Comparison of ENCODE assay signal across 1 cellular context in the genomic region with DNA sequence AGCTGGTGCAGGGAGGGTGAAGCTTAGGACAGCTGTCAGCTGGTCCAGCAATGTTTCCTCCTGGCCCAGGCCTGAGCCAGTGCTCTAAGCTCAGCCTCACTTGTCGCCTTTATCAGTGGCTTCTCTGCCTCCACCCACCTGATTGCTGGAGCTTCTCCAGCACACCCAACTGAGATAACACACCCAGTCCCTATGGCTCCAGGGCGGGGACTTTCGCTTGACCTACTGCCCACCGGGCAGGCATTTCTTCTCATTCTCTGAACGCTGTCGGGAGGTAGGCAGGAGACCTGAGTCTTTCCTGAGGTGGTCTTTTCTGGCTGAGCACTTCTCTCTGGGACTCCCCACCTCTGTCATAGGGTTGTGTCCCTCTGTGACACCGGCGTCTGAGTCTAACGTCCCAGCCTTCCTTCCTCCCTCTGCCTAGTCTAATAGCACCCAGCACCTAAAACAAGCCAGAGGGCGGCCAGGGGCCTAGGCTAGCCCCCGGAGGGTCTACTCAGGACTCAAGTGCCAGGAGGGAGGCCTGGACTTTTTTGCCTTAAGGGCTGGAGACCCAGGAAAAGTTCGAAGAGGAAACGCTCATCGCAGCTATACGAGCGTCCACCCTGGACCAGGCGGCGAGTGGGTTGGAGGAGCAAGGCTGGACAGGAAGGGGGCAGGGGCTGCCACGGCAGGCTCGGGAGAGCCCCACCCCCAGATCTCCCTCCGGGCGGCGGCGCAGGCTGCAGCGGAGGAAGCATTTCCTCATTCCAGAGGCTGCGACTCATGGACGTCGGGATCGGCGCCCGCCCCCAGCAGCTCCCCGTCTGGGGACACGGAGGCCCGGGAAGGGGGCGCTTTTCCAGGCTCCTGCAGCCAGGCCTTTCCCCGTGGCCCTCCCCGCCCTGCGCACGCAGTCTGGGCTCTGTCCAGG.
TF ChIP-seq lines count a peak whose summit lies in the region.

No MANE protein-coding gene starts in this region.

TF ChIP-seq in HepG2, 621 proteins besides CTCF, POLR2A, EP300 and RAD21 (continued from another document and continues in another):
- TF ChIP-seq, protein P1, sequence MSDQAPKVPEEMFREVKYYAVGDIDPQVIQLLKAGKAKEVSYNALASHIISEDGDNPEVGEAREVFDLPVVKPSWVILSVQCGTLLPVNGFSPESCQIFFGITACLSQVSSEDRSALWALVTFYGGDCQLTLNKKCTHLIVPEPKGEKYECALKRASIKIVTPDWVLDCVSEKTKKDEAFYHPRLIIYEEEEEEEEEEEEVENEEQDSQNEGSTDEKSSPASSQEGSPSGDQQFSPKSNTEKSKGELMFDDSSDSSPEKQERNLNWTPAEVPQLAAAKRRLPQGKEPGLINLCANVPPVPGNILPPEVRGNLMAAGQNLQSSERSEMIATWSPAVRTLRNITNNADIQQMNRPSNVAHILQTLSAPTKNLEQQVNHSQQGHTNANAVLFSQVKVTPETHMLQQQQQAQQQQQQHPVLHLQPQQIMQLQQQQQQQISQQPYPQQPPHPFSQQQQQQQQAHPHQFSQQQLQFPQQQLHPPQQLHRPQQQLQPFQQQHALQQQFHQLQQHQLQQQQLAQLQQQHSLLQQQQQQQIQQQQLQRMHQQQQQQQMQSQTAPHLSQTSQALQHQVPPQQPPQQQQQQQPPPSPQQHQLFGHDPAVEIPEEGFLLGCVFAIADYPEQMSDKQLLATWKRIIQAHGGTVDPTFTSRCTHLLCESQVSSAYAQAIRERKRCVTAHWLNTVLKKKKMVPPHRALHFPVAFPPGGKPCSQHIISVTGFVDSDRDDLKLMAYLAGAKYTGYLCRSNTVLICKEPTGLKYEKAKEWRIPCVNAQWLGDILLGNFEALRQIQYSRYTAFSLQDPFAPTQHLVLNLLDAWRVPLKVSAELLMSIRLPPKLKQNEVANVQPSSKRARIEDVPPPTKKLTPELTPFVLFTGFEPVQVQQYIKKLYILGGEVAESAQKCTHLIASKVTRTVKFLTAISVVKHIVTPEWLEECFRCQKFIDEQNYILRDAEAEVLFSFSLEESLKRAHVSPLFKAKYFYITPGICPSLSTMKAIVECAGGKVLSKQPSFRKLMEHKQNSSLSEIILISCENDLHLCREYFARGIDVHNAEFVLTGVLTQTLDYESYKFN (CRISPR knock-in tag; conservative IDR thresholded peaks at IDR 0.05) = peak; percentile 80
- TF ChIP-seq ARNT (IDR thresholded peaks at IDR 0.05) = no peak
- 0 out of 2 replicates have a peak, but pooled peaks have one; percentile 71 for TF ChIP-seq AHR (CRISPR knock-in tag; IDR thresholded peaks at IDR 0.05)
- TF ChIP-seq ZNF781 (CRISPR knock-in tag; IDR thresholded peaks at IDR 0.05; ENCODE audit: borderline replicate concordance, not compliant biosample characterization) = peak; percentile 98
- TF ChIP-seq, protein P2, sequence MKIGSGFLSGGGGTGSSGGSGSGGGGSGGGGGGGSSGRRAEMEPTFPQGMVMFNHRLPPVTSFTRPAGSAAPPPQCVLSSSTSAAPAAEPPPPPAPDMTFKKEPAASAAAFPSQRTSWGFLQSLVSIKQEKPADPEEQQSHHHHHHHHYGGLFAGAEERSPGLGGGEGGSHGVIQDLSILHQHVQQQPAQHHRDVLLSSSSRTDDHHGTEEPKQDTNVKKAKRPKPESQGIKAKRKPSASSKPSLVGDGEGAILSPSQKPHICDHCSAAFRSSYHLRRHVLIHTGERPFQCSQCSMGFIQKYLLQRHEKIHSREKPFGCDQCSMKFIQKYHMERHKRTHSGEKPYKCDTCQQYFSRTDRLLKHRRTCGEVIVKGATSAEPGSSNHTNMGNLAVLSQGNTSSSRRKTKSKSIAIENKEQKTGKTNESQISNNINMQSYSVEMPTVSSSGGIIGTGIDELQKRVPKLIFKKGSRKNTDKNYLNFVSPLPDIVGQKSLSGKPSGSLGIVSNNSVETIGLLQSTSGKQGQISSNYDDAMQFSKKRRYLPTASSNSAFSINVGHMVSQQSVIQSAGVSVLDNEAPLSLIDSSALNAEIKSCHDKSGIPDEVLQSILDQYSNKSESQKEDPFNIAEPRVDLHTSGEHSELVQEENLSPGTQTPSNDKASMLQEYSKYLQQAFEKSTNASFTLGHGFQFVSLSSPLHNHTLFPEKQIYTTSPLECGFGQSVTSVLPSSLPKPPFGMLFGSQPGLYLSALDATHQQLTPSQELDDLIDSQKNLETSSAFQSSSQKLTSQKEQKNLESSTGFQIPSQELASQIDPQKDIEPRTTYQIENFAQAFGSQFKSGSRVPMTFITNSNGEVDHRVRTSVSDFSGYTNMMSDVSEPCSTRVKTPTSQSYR (CRISPR knock-in tag; IDR thresholded peaks at IDR 0.05; ENCODE audit: borderline replicate concordance) = peak; percentile 68; the same call in 1 of the 2 replicates
- TF ChIP-seq, protein P3, sequence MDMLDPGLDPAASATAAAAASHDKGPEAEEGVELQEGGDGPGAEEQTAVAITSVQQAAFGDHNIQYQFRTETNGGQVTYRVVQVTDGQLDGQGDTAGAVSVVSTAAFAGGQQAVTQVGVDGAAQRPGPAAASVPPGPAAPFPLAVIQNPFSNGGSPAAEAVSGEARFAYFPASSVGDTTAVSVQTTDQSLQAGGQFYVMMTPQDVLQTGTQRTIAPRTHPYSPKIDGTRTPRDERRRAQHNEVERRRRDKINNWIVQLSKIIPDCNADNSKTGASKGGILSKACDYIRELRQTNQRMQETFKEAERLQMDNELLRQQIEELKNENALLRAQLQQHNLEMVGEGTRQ (IDR thresholded peaks at IDR 0.05; ENCODE audit: low read depth, low read length) = no peak
- TF ChIP-seq, protein P3 (CRISPR knock-in tag; IDR thresholded peaks at IDR 0.05; ENCODE audit: borderline replicate concordance) = no peak
- TF ChIP-seq, protein P4, sequence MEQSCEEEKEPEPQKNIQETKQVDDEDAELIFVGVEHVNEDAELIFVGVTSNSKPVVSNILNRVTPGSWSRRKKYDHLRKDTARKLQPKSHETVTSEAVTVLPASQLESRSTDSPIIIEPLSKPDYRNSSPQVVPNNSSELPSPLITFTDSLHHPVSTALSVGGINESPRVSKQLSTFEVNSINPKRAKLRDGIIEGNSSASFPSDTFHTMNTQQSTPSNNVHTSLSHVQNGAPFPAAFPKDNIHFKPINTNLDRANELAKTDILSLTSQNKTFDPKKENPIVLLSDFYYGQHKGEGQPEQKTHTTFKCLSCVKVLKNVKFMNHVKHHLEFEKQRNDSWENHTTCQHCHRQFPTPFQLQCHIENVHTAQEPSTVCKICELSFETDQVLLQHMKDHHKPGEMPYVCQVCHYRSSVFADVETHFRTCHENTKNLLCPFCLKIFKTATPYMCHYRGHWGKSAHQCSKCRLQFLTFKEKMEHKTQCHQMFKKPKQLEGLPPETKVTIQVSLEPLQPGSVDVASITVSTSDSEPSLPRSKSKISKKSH (CRISPR knock-in tag; IDR thresholded peaks at IDR 0.05; ENCODE audit: borderline replicate concordance) = no peak
- TF ChIP-seq, protein P5, sequence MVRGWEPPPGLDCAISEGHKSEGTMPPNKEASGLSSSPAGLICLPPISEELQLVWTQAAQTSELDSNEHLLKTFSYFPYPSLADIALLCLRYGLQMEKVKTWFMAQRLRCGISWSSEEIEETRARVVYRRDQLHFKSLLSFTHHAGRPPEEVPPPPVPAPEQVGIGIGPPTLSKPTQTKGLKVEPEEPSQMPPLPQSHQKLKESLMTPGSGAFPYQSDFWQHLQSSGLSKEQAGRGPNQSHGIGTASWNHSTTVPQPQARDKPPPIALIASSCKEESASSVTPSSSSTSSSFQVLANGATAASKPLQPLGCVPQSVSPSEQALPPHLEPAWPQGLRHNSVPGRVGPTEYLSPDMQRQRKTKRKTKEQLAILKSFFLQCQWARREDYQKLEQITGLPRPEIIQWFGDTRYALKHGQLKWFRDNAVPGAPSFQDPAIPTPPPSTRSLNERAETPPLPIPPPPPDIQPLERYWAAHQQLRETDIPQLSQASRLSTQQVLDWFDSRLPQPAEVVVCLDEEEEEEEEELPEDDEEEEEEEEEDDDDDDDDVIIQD (CRISPR knock-in tag; IDR thresholded peaks at IDR 0.05; ENCODE audit: low read depth) = 0 out of 2 replicates have a peak, but pooled peaks have one; percentile 11
- TF ChIP-seq LCORL (IDR thresholded peaks at IDR 0.05) = no peak
- peak; percentile 72 for TF ChIP-seq LCORL (CRISPR knock-in tag; IDR thresholded peaks at IDR 0.05)
- TF ChIP-seq IRF2 (CRISPR knock-in tag; IDR thresholded peaks at IDR 0.05) = no peak
- peak; percentile 8; the same call in 1 of the 2 replicates for TF ChIP-seq ZNF761 (CRISPR knock-in tag; conservative IDR thresholded peaks at IDR 0.05)
- TF ChIP-seq, protein P6, sequence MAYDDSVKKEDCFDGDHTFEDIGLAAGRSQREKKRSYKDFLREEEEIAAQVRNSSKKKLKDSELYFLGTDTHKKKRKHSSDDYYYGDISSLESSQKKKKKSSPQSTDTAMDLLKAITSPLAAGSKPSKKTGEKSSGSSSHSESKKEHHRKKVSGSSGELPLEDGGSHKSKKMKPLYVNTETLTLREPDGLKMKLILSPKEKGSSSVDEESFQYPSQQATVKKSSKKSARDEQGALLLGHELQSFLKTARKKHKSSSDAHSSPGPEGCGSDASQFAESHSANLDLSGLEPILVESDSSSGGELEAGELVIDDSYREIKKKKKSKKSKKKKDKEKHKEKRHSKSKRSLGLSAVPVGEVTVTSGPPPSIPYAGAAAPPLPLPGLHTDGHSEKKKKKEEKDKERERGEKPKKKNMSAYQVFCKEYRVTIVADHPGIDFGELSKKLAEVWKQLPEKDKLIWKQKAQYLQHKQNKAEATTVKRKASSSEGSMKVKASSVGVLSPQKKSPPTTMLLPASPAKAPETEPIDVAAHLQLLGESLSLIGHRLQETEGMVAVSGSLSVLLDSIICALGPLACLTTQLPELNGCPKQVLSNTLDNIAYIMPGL (CRISPR knock-in tag; IDR thresholded peaks at IDR 0.05; ENCODE audit: borderline replicate concordance in 1 of 2, low read depth in 1 of 2) = peak in 1 of 2 experiments; percentile 47; a peak in 1 of 4 replicates
- peak; percentile 73; the same call in 1 of the 2 replicates for TF ChIP-seq ZNF83 (CRISPR knock-in tag; IDR thresholded peaks at IDR 0.05; ENCODE audit: borderline replicate concordance)
- TF ChIP-seq, protein P7, sequence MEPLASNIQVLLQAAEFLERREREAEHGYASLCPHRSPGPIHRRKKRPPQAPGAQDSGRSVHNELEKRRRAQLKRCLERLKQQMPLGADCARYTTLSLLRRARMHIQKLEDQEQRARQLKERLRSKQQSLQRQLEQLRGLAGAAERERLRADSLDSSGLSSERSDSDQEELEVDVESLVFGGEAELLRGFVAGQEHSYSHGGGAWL (CRISPR knock-in tag; IDR thresholded peaks at IDR 0.05) = 0 out of 2 replicates have a peak, but pooled peaks have one; percentile 5
- no peak for TF ChIP-seq FOXA1 (IDR thresholded peaks at IDR 0.05)
- TF ChIP-seq FOXA1 (CRISPR knock-in tag; IDR thresholded peaks at IDR 0.05) = no peak
- TF ChIP-seq, protein P8, sequence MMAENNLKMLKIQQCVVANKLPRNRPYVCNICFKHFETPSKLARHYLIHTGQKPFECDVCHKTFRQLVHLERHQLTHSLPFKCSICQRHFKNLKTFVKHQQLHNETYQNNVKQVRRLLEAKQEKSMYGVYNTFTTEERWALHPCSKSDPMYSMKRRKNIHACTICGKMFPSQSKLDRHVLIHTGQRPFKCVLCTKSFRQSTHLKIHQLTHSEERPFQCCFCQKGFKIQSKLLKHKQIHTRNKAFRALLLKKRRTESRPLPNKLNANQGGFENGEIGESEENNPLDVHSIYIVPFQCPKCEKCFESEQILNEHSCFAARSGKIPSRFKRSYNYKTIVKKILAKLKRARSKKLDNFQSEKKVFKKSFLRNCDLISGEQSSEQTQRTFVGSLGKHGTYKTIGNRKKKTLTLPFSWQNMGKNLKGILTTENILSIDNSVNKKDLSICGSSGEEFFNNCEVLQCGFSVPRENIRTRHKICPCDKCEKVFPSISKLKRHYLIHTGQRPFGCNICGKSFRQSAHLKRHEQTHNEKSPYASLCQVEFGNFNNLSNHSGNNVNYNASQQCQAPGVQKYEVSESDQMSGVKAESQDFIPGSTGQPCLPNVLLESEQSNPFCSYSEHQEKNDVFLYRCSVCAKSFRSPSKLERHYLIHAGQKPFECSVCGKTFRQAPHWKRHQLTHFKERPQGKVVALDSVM (CRISPR knock-in tag; IDR thresholded peaks at IDR 0.05) = peak; percentile 67; the same call in 1 of the 2 replicates
- peak; percentile 62; the same call in 1 of the 2 replicates for TF ChIP-seq ZNF788 (CRISPR knock-in tag; IDR thresholded peaks at IDR 0.05; ENCODE audit: borderline replicate concordance)
- TF ChIP-seq, protein P9, sequence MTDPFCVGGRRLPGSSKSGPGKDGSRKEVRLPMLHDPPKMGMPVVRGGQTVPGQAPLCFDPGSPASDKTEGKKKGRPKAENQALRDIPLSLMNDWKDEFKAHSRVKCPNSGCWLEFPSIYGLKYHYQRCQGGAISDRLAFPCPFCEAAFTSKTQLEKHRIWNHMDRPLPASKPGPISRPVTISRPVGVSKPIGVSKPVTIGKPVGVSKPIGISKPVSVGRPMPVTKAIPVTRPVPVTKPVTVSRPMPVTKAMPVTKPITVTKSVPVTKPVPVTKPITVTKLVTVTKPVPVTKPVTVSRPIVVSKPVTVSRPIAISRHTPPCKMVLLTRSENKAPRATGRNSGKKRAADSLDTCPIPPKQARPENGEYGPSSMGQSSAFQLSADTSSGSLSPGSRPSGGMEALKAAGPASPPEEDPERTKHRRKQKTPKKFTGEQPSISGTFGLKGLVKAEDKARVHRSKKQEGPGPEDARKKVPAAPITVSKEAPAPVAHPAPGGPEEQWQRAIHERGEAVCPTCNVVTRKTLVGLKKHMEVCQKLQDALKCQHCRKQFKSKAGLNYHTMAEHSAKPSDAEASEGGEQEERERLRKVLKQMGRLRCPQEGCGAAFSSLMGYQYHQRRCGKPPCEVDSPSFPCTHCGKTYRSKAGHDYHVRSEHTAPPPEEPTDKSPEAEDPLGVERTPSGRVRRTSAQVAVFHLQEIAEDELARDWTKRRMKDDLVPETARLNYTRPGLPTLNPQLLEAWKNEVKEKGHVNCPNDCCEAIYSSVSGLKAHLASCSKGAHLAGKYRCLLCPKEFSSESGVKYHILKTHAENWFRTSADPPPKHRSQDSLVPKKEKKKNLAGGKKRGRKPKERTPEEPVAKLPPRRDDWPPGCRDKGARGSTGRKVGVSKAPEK (CRISPR knock-in tag; IDR thresholded peaks at IDR 0.05; ENCODE audit: borderline replicate concordance) = peak; percentile 87; the same call in 1 of the 2 replicates
- TF ChIP-seq ZNF878 (CRISPR knock-in tag; IDR thresholded peaks at IDR 0.05) = 0 out of 2 replicates have a peak, but pooled peaks have one; percentile 32
- TF ChIP-seq, protein P10, sequence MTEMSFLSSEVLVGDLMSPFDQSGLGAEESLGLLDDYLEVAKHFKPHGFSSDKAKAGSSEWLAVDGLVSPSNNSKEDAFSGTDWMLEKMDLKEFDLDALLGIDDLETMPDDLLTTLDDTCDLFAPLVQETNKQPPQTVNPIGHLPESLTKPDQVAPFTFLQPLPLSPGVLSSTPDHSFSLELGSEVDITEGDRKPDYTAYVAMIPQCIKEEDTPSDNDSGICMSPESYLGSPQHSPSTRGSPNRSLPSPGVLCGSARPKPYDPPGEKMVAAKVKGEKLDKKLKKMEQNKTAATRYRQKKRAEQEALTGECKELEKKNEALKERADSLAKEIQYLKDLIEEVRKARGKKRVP (CRISPR knock-in tag; IDR thresholded peaks at IDR 0.05) = no peak
- no peak for TF ChIP-seq SALL2 (CRISPR knock-in tag; IDR thresholded peaks at IDR 0.05)
- no peak for TF ChIP-seq AGO2 (optimal IDR thresholded peaks at IDR 0.05; ENCODE audit: low read depth, low read length)
- no peak for TF ChIP-seq FOXA3 (CRISPR knock-in tag; IDR thresholded peaks at IDR 0.05)
- TF ChIP-seq EED (CRISPR knock-in tag; IDR thresholded peaks at IDR 0.05) = no peak
- TF ChIP-seq ZNF605 (CRISPR knock-in tag; IDR thresholded peaks at IDR 0.05) = peak; percentile 58; the same call in 1 of the 2 replicates
- peak; percentile 73; the same call in 1 of the 2 replicates for TF ChIP-seq DMAP1 (CRISPR knock-in tag; IDR thresholded peaks at IDR 0.05)
- TF ChIP-seq SOX6 (IDR thresholded peaks at IDR 0.05) = no peak
- TF ChIP-seq SOX6 (CRISPR knock-in tag; IDR thresholded peaks at IDR 0.05) = peak; percentile 15; the same call in 1 of the 2 replicates
